8 cellular contexts compared by ENCODE assay signal in the genomic region with DNA sequence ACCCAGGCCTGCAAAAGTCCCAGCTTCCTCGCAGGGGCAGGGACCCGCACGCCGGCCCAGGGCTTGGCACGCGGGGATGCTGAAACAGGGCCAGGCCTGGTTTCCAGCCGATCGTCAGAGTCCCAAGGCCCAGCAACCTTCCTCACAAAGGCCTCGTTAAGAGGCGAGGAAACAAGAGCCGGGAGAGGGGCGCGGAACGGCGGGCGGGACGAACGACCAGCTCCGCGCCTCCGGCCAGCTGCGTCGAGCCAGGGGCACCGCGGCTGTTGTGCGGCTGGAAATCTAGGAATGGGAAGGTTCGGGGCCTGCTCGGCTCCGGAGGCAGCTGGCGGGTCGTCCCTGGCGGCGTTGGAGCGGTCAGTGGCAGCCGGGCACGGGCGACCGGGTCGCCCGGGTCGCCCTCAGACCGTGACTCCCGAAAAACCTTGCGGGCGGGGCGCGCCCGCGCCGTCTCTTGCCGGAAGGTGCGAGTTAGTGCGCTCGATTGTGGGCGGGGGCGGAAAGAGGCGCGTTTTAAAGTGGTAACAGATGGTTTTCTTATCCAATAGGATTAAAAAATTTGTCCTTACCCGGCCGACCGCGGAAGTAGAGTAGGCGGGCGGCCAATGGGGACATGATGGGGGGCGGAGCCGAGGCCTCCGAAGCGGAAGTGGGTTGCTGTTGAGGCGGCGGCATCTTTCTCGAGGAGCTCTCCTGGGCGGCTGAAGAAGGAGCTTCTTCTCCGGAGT. TPM values are rescaled to one million over a fixed set of nuclear protein-coding genes. Genes with fewer than 3 reads are reported as not detected.
DNase-seq lines count a peak whose midpoint lies in the region; ATAC-seq and TF ChIP-seq lines count a peak whose summit lies in the region.

A gene with protein sequence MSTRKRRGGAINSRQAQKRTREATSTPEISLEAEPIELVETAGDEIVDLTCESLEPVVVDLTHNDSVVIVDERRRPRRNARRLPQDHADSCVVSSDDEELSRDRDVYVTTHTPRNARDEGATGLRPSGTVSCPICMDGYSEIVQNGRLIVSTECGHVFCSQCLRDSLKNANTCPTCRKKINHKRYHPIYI (plus strand): TSS at position 643 of the 728 bp plus-strand sequence. CDS start 21,388 bp downstream, outside the sequence.

- H3K27me3 ChIP-seq in dorsolateral prefrontal cortex (no peaks in the 10 kb centered on the region), right lobe of liver (no peaks in the 10 kb centered on the region)

- ATAC-seq in GM19397 (IDR thresholded peaks at IDR 0.05; ENCODE audit: unreplicated experiment), result peak; percentile 78
- peak; percentile 69 for ATAC-seq in HG03571 (IDR thresholded peaks at IDR 0.05; ENCODE audit: unreplicated experiment)
- ATAC-seq in right lobe of liver, result peak; percentile 92 to 95 (median 94)

- peak within 1 kb of the TSS; percentile 91 to 97 (median 93) for H3K27ac Mint-ChIP-seq in CD14-positive monocyte

- peaks cover 35% of the 10 kb centered on the region for H3K4me1 Mint-ChIP-seq in CD14-positive monocyte

- peaks cover 4 to 10% (median 8%) of the 10 kb centered on the region in 3 donors for H3K27me3 Mint-ChIP-seq in CD14-positive monocyte (ENCODE audit: low read depth in 3 of 3)

- 0% methylated on average over 36 of the region's 73 CpGs for WGBS in right lobe of liver (ENCODE audit: insufficient coverage, low coverage, low lambda C conversion rate, missing lambda C conversion rate)

- intact Hi-C loops in CD14-positive monocyte (cut with micrococcal nuclease), result loop anchor here (2.0 to 5.0 kb wide), 3 partner anchors 50 to 226 kb away; a partner anchor contains a TSS
- intact Hi-C loops in dorsolateral prefrontal cortex (cut with DNase I), result loop anchor here (2.0 to 10.0 kb wide), 5 partner anchors 51 to 424 kb away; a partner anchor contains a TSS
- intact Hi-C loops in right lobe of liver (cut with DNase I), result no loop called here

- peaks cover 16 to 27% of the 10 kb centered on the region in 2 donors for H3K36me3 Mint-ChIP-seq in CD14-positive monocyte

- peak within 1 kb of the TSS; percentile 92 to 96 for H3K4me3 Mint-ChIP-seq in CD14-positive monocyte

- TF ChIP-seq CTCF in CD14-positive monocyte (IDR thresholded peaks at IDR 0.05), result no peak
- TF ChIP-seq CTCF in dorsolateral prefrontal cortex (IDR thresholded peaks at IDR 0.05 in 54 of 56, conservative IDR thresholded peaks at IDR 0.05 in 2 of 56; ENCODE audit: low read depth in 1 of 56, partially characterized antibody in 56 of 56), result peak in 23 of 56 donors; percentile 2 to 56 (median 23)
- no peak for TF ChIP-seq CTCF in right lobe of liver (IDR thresholded peaks at IDR 0.05)

- H3K9me3 ChIP-seq in right lobe of liver, result no peaks in the 10 kb centered on the region

- peaks cover 0 to 16% (median 6%) of the 10 kb centered on the region in 4 donors for H3K4me1 ChIP-seq in right lobe of liver

- peaks cover 0 to 10% (median 0%) of the 10 kb centered on the region in 4 donors for H3K36me3 ChIP-seq in right lobe of liver

- H3K27ac ChIP-seq in dorsolateral prefrontal cortex (peak within 1 kb of the TSS; percentile 62 to 99 (median 93)), right lobe of liver (peak within 1 kb of the TSS; percentile 73 to 84 (median 82))

- no peaks in the 10 kb centered on the region for H3K9me3 Mint-ChIP-seq in CD14-positive monocyte

- DNase-seq in CD14-positive monocyte (ENCODE audit: low spot score) (peak; percentile 95), NCI-H82 (lab: John Stamatoyannopoulos, UW) (peak; percentile 97), dorsolateral prefrontal cortex (peak; percentile 86 to 97 (median 96)), right lobe of liver (peak; percentile 96 to 98 (median 98))
- peak; percentile 96 to 97 for DNase-seq in activated CD4-positive, alpha-beta T cell treated with anti-CD3 and anti-CD28 coated beads, Interleukin-2, amount 50 U/mL, for 48 hours
- DNase-seq in stimulated activated CD4-positive, alpha-beta T cell treated with anti-CD3 and anti-CD28 coated beads, Interleukin-4, amount 100 ng/mL, for 4 hours, result peak; percentile 90 to 96

- TF ChIP-seq POLR2A in right lobe of liver (IDR thresholded peaks at IDR 0.05), result peak; percentile 68

- H3K4me3 ChIP-seq in dorsolateral prefrontal cortex (peak within 1 kb of the TSS; percentile 71 to 100 (median 96)), right lobe of liver (peak within 1 kb of the TSS; percentile 97 to 99 (median 98))

RNA-seq across cellular contexts. Expression of the gene that starts here (rescaled TPM):
- 10 to 100 TPM; 28.8 to 37.0 TPM for polyA plus RNA-seq in CD14-positive monocyte
- total RNA-seq in dorsolateral prefrontal cortex (10 to 100 TPM; 40.7 to 76.3 (median 56.4) TPM), right lobe of liver (10 to 100 TPM; 16.2 to 22.5 (median 18.0) TPM)

Comparison
In these comparisons a context has a peak if more than half of its experiments do, and no peak if none do; other contexts are left out.
1. Peak in every context shown above with its lines: DNase-seq, ATAC-seq, H3K4me3 ChIP-seq and H3K27ac ChIP-seq.
2. intact Hi-C loops: an anchor here in CD14-positive monocyte (2.0 to 5.0 kb wide) and dorsolateral prefrontal cortex (2.0 to 10.0 kb wide); none called in right lobe of liver.